Comparison of ENCODE assay signal across 5 cellular contexts in genomic region chr11:72201445-72201844, GRCh38. TPM values are rescaled to one million over a fixed set of nuclear protein-coding genes. Genes with fewer than 3 reads are reported as not detected.
"Had no signal": no experiment of that assay in that cellular context is flagged by ENCODE, and none has a peak within 500 bp of the region (broad histone marks: within the 10 kb centered on the region; RNA-seq: fewer than 3 reads in every experiment).

No MANE protein-coding gene starts in this region.

RNA-seq across cellular contexts. Expression of gene FOLR1, which starts 9.5 kb away (rescaled TPM):
- total RNA-seq: GM23248, HepG2 had no signal
- polyA plus RNA-seq: IgD-negative memory B cell had no signal

RNA-seq across cellular contexts. Expression of gene FOLR2, which starts 15.1 kb away (rescaled TPM):
- total RNA-seq: GM23248, H9, HepG2, HT-29 had no signal
- polyA plus RNA-seq: GM23248 had no signal

RNA-seq across cellular contexts. Expression of gene PHOX2A, which starts 42.5 kb away (rescaled TPM):
- total RNA-seq: GM23248, HepG2, HT-29 had no signal
- polyA plus RNA-seq: GM23248, HepG2, IgD-negative memory B cell had no signal
